In genomic region chr17:80254396-80255241, GRCh38 we compare ENCODE assay signal across 8 cellular contexts. TPM values are rescaled to one million over a fixed set of nuclear protein-coding genes. Genes with fewer than 3 reads are reported as not detected.
DNase-seq lines count a peak whose midpoint lies in the region; ATAC-seq, FAIRE-seq and TF ChIP-seq lines count a peak whose summit lies in the region.

No MANE protein-coding gene starts in this region.

- POLR2A ChIA-PET in HepG2 (lab: Yijun Ruan, JAX): interaction anchor here (0.7 to 1.9 kb wide), 2 partner anchors 9 to 18 kb away, joined by 3 to 8 read pairs; no protein-coding TSS in a partner anchor

- peak overlapping the region; percentile 90 for H3K27ac Mint-ChIP-seq in astrocyte (ENCODE audit: unreplicated experiment)

- H3K27ac ChIP-seq in SK-N-MC: peak overlapping the region; percentile 43; the same call in 1 of the 2 replicates
- peak overlapping the region; percentile 67 for H3K27ac ChIP-seq in astrocyte (ENCODE audit: low read depth, low read length)
- peak overlapping the region; percentile 17 for H3K27ac ChIP-seq in HepG2 (ENCODE audit: extremely low read length, insufficient read depth, low read length)
- peak overlapping the region; percentile 65 for H3K27ac ChIP-seq in suprapubic skin

- WGBS in HepG2 (ENCODE audit: low lambda C conversion rate): 52% methylated on average over 13 of the region's 13 CpGs
- WGBS in suprapubic skin: 54% methylated on average over 13 of the region's 13 CpGs

- intact Hi-C loops in HepG2 (cut with micrococcal nuclease; ENCODE audit: unreplicated experiment): no loop called here

- TF ChIP-seq CTCF in astrocyte (IDR thresholded peaks at IDR 0.05; ENCODE audit: insufficient read depth, low read depth, low read length): no peak
- TF ChIP-seq CTCF in HepG2 (CRISPR knock-in tag; IDR thresholded peaks at IDR 0.05): no peak
- TF ChIP-seq CTCF in suprapubic skin (IDR thresholded peaks at IDR 0.05): no peak

- peak; percentile 72 for FAIRE-seq in astrocyte (lab: Jason Lieb, UNC)
- FAIRE-seq in HepG2 (lab: Jason Lieb, UNC): peak; percentile 85

- no peaks in the 10 kb centered on the region for H3K27me3 Mint-ChIP-seq in astrocyte (ENCODE audit: low read depth, unreplicated experiment)

- H3K9me3 ChIP-seq in SK-N-MC (ENCODE audit: low read depth, low read length) (no peaks in the 10 kb centered on the region), astrocyte (ENCODE audit: insufficient read depth, low read depth, low read length) (no peaks in the 10 kb centered on the region), HepG2 (ENCODE audit: low read length) (no peaks in the 10 kb centered on the region), suprapubic skin (no peaks in the 10 kb centered on the region)

- peak; percentile 58 for ATAC-seq in HepG2

- peaks cover 3% of the 10 kb centered on the region for H3K36me3 Mint-ChIP-seq in astrocyte (ENCODE audit: low read depth, unreplicated experiment)

- peak; percentile 51 for DNase-seq in activated gamma-delta T cell treated with Interleukin-2 at 50 U/mL for 16 hours
- DNase-seq in activated gamma-delta T cell (lab: John Stamatoyannopoulos, UW): no peak
- DNase-seq in HK-2 (ENCODE audit: unreplicated experiment): peak; percentile 88
- DNase-seq in SK-N-MC (ENCODE audit: low read depth, low spot score): no peak
- peak; percentile 92 for DNase-seq in astrocyte (ENCODE audit: low read depth)
- DNase-seq in HepG2 (ENCODE audit: low spot score): peak; percentile 88
- DNase-seq in suprapubic skin (ENCODE audit: low spot score in 2 of 2): no peak
- no peak for DNase-seq in NCI-H2081 treated with DMSO at 0.1 percent for 48 hours (lab: John Stamatoyannopoulos, UW)

- TF ChIP-seq POLR2A in HepG2 (IDR thresholded peaks at IDR 0.05; ENCODE audit: insufficient read depth in 1 of 2, low read depth in 2 of 2, low read length in 2 of 2) (no peak), suprapubic skin (IDR thresholded peaks at IDR 0.05) (no peak)

- H3K79me2 ChIP-seq in astrocyte (ENCODE audit: insufficient read depth, low read length) (no peaks in the 10 kb centered on the region), HepG2 (ENCODE audit: insufficient read depth, low read length) (no peaks in the 10 kb centered on the region)

- H3K4me3 ChIP-seq in SK-N-MC (no peak overlapping the region), astrocyte (ENCODE audit: insufficient read depth, low read depth, low read length) (no peak overlapping the region), HepG2 (replicated peaks in 1 of 3; ENCODE audit: insufficient read depth in 1 of 3, low read depth in 2 of 3, low read length in 3 of 3) (no peak overlapping the region), suprapubic skin (no peak overlapping the region)

- no peaks in the 10 kb centered on the region for H4K20me1 ChIP-seq in astrocyte (ENCODE audit: insufficient read depth, low read length)
- H4K20me1 ChIP-seq in HepG2 (ENCODE audit: insufficient read depth, low read length): no peaks in the 10 kb centered on the region

- H3K27me3 ChIP-seq in astrocyte (ENCODE audit: insufficient read depth, low read length) (no peaks in the 10 kb centered on the region), HepG2 (ENCODE audit: control insufficient read depth in 1 of 2, insufficient read depth in 2 of 2, low read length in 2 of 2) (no peaks in the 10 kb centered on the region), suprapubic skin (no peaks in the 10 kb centered on the region)

- no peak for TF ChIP-seq RAD21 in HepG2 (CRISPR knock-in tag; IDR thresholded peaks at IDR 0.05)

- H2AFZ ChIP-seq in astrocyte (ENCODE audit: low read depth, low read length) (no peak overlapping the region), HepG2 (ENCODE audit: low read length) (no peak overlapping the region)

- CTCF ChIA-PET in HepG2 (lab: Yijun Ruan, JAX; ENCODE audit: low intra/inter-chr PET ratio, low total read pairs): no interaction called here

- H3K9me3 Mint-ChIP-seq in astrocyte (ENCODE audit: unreplicated experiment): no peaks in the 10 kb centered on the region

- no peaks in the 10 kb centered on the region for H3K36me3 ChIP-seq in SK-N-MC (ENCODE audit: insufficient read depth, low read length)
- H3K36me3 ChIP-seq in astrocyte (ENCODE audit: insufficient read depth, low read length): no peaks in the 10 kb centered on the region
- no peaks in the 10 kb centered on the region for H3K36me3 ChIP-seq in HepG2 (replicated peaks in 1 of 2; ENCODE audit: control insufficient read depth in 1 of 2, insufficient read depth in 2 of 2, low read length in 2 of 2)
- peaks cover 10% of the 10 kb centered on the region for H3K36me3 ChIP-seq in suprapubic skin

- peak overlapping the region; percentile 80 for H3K4me2 ChIP-seq in astrocyte (ENCODE audit: low read length)
- peak overlapping the region; percentile 43 for H3K4me2 ChIP-seq in HepG2 (ENCODE audit: low read depth, low read length)

- peaks cover 15% of the 10 kb centered on the region for H3K4me1 Mint-ChIP-seq in astrocyte (ENCODE audit: low read depth, unreplicated experiment)

- H3K9ac ChIP-seq in SK-N-MC (ENCODE audit: insufficient read length) (no peak overlapping the region), astrocyte (ENCODE audit: low read length) (peak overlapping the region; percentile 35), HepG2 (ENCODE audit: insufficient read depth, low read depth, low read length) (no peak overlapping the region)

- BruUV-seq in HepG2 (replicated peaks; lab: Mats Ljungman, UMichigan): no TSS peak

- H3K4me3 Mint-ChIP-seq in astrocyte (ENCODE audit: unreplicated experiment): no peak overlapping the region

- TF ChIP-seq EP300 in HepG2 (IDR thresholded peaks at IDR 0.05; ENCODE audit: low read depth in 2 of 2, low read length in 2 of 2) (peak in 1 of 2 experiments; percentile 79; a peak in 2 of 4 replicates), HepG2 (CRISPR knock-in tag; IDR thresholded peaks at IDR 0.05; ENCODE audit: borderline replicate concordance) (peak; percentile 94), suprapubic skin (IDR thresholded peaks at IDR 0.05) (peak; percentile 13)

- H3K4me1 ChIP-seq in astrocyte (ENCODE audit: insufficient read depth, low read length): peaks cover 7% of the 10 kb centered on the region
- H3K4me1 ChIP-seq in HepG2 (ENCODE audit: insufficient read depth, low read length): peaks cover 28% of the 10 kb centered on the region
- peaks cover 20% of the 10 kb centered on the region for H3K4me1 ChIP-seq in suprapubic skin

- in situ Hi-C loops in HepG2 (cut with HindIII; ENCODE audit: extremely low pct_ligation_motif_present, low pct_unique_long_range_greater_than_20kb): loop anchor here (5.0 kb wide), 1 partner anchor 107 kb away; the partner anchor contains the start of gene EIF4A3

RNA-seq across cellular contexts. Expression of gene RNF213, which starts 6.0 kb away (rescaled TPM):
- total RNA-seq in astrocyte: 120 and 129 TPM in 2 replicates
- total RNA-seq in HepG2 (2016; rRNA removed; fragmentation: Illumina TruSeq; extraction: Trizol): 38.7 and 42.8 TPM in 2 replicates
- 8.0 and 9.3 TPM in 2 replicates for total RNA-seq in HepG2 (2016; cell fraction: cytosol; rRNA removed; fragmentation: Illumina TruSeq; extraction: Trizol; ENCODE audit: low read depth)
- total RNA-seq in HepG2 (2016; cell fraction: insoluble cytoplasmic fraction; rRNA removed; fragmentation: Illumina TruSeq; extraction: Trizol): 36.5 and 38.8 TPM in 2 replicates
- total RNA-seq in HepG2 (2016; cell fraction: membrane; rRNA removed; fragmentation: Illumina TruSeq; extraction: Trizol): 12.8 and 13.4 TPM in 2 replicates
- total RNA-seq in HepG2 (2016; cell fraction: nucleus; rRNA removed; fragmentation: Illumina TruSeq; extraction: Trizol): 57.4 and 57.5 TPM in 2 replicates
- polyA plus RNA-seq in HepG2 (2011; rRNA removed): 38.6 and 44.0 TPM in 2 replicates
- 16.4 and 18.9 TPM in 2 replicates for polyA plus RNA-seq in HepG2 (2011; cell fraction: cytosol; rRNA removed)
- 134 and 171 TPM in 2 replicates for polyA plus RNA-seq in HepG2 (2011; cell fraction: nucleus; rRNA removed)
- 28.2 and 46.6 TPM in 2 replicates for polyA plus RNA-seq in HepG2 (2012)
- polyA plus RNA-seq in HepG2 (2016; cell fraction: cytosol; fragmentation: Illumina TruSeq; extraction: Trizol; ENCODE audit: low read depth): 1.4 and 2.0 TPM in 2 replicates
- polyA plus RNA-seq in HepG2 (2016; cell fraction: insoluble cytoplasmic fraction; fragmentation: Illumina TruSeq; extraction: Trizol; ENCODE audit: low read depth): 23.5 and 27.4 TPM in 2 replicates
- polyA plus RNA-seq in HepG2 (2016; cell fraction: membrane; fragmentation: Illumina TruSeq; extraction: Trizol; ENCODE audit: low read depth): 3.4 and 3.7 TPM in 2 replicates
- 77.8 and 79.2 TPM in 2 replicates for polyA plus RNA-seq in HepG2 (2016; cell fraction: nucleus; fragmentation: Illumina TruSeq; extraction: Trizol; ENCODE audit: insufficient read depth, low read depth)
- polyA minus RNA-seq in HepG2 (2011; rRNA and poly(A)+ RNA removed; ENCODE audit: low replicate concordance): 133 and 148 TPM in 2 replicates
- polyA minus RNA-seq in HepG2 (2011; cell fraction: cytosol; rRNA and poly(A)+ RNA removed): 36.1 and 37.6 TPM in 2 replicates
- polyA minus RNA-seq in HepG2 (2011; cell fraction: nucleus; rRNA and poly(A)+ RNA removed): 108 and 132 TPM in 2 replicates
- 100 to 1,000 TPM in 2 of 4 donors, 10 to 100 TPM in 2; 57.8 to 197 (median 94.1) TPM for total RNA-seq in suprapubic skin

RNA-seq across cellular contexts. Expression of gene SLC26A11, which starts 34.4 kb away (rescaled TPM):
- total RNA-seq in astrocyte: 15.3 and 16.1 TPM in 2 replicates
- 3.1 and 8.7 TPM in 2 replicates for total RNA-seq in HepG2 (2016; rRNA removed; fragmentation: Illumina TruSeq; extraction: Trizol)
- 3.2 and 3.4 TPM in 2 replicates for total RNA-seq in HepG2 (2016; cell fraction: cytosol; rRNA removed; fragmentation: Illumina TruSeq; extraction: Trizol; ENCODE audit: low read depth)
- 3.5 and 11.2 TPM in 2 replicates for total RNA-seq in HepG2 (2016; cell fraction: insoluble cytoplasmic fraction; rRNA removed; fragmentation: Illumina TruSeq; extraction: Trizol)
- total RNA-seq in HepG2 (2016; cell fraction: membrane; rRNA removed; fragmentation: Illumina TruSeq; extraction: Trizol): 3.1 and 3.2 TPM in 2 replicates
- 12.9 and 13.6 TPM in 2 replicates for total RNA-seq in HepG2 (2016; cell fraction: nucleus; rRNA removed; fragmentation: Illumina TruSeq; extraction: Trizol)
- polyA plus RNA-seq in HepG2 (2011; rRNA removed): 13.2 and 21.1 TPM in 2 replicates
- 5.5 and 7.6 TPM in 2 replicates for polyA plus RNA-seq in HepG2 (2011; cell fraction: cytosol; rRNA removed)
- polyA plus RNA-seq in HepG2 (2011; cell fraction: nucleus; rRNA removed): 121 and 146 TPM in 2 replicates
- 7.0 and 18.5 TPM in 2 replicates for polyA plus RNA-seq in HepG2 (2012)
- 0.73 and 1.0 TPM in 2 replicates for polyA plus RNA-seq in HepG2 (2016; cell fraction: cytosol; fragmentation: Illumina TruSeq; extraction: Trizol; ENCODE audit: low read depth)
- 2.8 and 4.4 TPM in 2 replicates for polyA plus RNA-seq in HepG2 (2016; cell fraction: insoluble cytoplasmic fraction; fragmentation: Illumina TruSeq; extraction: Trizol; ENCODE audit: low read depth)
- 1.4 and 2.3 TPM in 2 replicates for polyA plus RNA-seq in HepG2 (2016; cell fraction: membrane; fragmentation: Illumina TruSeq; extraction: Trizol; ENCODE audit: low read depth)
- polyA plus RNA-seq in HepG2 (2016; cell fraction: nucleus; fragmentation: Illumina TruSeq; extraction: Trizol; ENCODE audit: insufficient read depth, low read depth): 29.5 and 32.2 TPM in 2 replicates
- 7.7 and 20.5 TPM in 2 replicates for polyA minus RNA-seq in HepG2 (2011; rRNA and poly(A)+ RNA removed; ENCODE audit: low replicate concordance)
- polyA minus RNA-seq in HepG2 (2011; cell fraction: cytosol; rRNA and poly(A)+ RNA removed): 5.6 and 11.8 TPM in 2 replicates
- 22.4 and 23.0 TPM in 2 replicates for polyA minus RNA-seq in HepG2 (2011; cell fraction: nucleus; rRNA and poly(A)+ RNA removed)
- total RNA-seq in suprapubic skin: 10 to 100 TPM; 14.1 to 38.9 (median 26.5) TPM

RNA-seq across cellular contexts. Expression of gene SGSH, which starts 34.5 kb away (rescaled TPM):
- total RNA-seq in astrocyte (24.0 and 26.0 TPM in 2 replicates), HepG2 (2016; rRNA removed; fragmentation: Illumina TruSeq; extraction: Trizol) (5.5 and 12.2 TPM in 2 replicates), suprapubic skin (10 to 100 TPM; 27.0 to 79.3 (median 31.2) TPM)
- total RNA-seq in HepG2 (2016; cell fraction: cytosol; rRNA removed; fragmentation: Illumina TruSeq; extraction: Trizol; ENCODE audit: low read depth): 4.0 and 6.2 TPM in 2 replicates
- 4.5 and 13.3 TPM in 2 replicates for total RNA-seq in HepG2 (2016; cell fraction: insoluble cytoplasmic fraction; rRNA removed; fragmentation: Illumina TruSeq; extraction: Trizol)
- total RNA-seq in HepG2 (2016; cell fraction: membrane; rRNA removed; fragmentation: Illumina TruSeq; extraction: Trizol): 6.1 and 6.4 TPM in 2 replicates
- 18.5 and 23.9 TPM in 2 replicates for total RNA-seq in HepG2 (2016; cell fraction: nucleus; rRNA removed; fragmentation: Illumina TruSeq; extraction: Trizol)
- polyA plus RNA-seq in HepG2 (2011; rRNA removed): 17.6 and 23.9 TPM in 2 replicates
- 13.7 and 17.1 TPM in 2 replicates for polyA plus RNA-seq in HepG2 (2011; cell fraction: cytosol; rRNA removed)
- 145 and 163 TPM in 2 replicates for polyA plus RNA-seq in HepG2 (2011; cell fraction: nucleus; rRNA removed)
- 21.6 and 30.9 TPM in 2 replicates for polyA plus RNA-seq in HepG2 (2012)
- 3.7 and 4.2 TPM in 2 replicates for polyA plus RNA-seq in HepG2 (2016; cell fraction: cytosol; fragmentation: Illumina TruSeq; extraction: Trizol; ENCODE audit: low read depth)
- polyA plus RNA-seq in HepG2 (2016; cell fraction: insoluble cytoplasmic fraction; fragmentation: Illumina TruSeq; extraction: Trizol; ENCODE audit: low read depth): 7.1 and 11.5 TPM in 2 replicates
- 7.0 and 7.3 TPM in 2 replicates for polyA plus RNA-seq in HepG2 (2016; cell fraction: membrane; fragmentation: Illumina TruSeq; extraction: Trizol; ENCODE audit: low read depth)
- polyA plus RNA-seq in HepG2 (2016; cell fraction: nucleus; fragmentation: Illumina TruSeq; extraction: Trizol; ENCODE audit: insufficient read depth, low read depth): 81.4 and 86.8 TPM in 2 replicates
- polyA minus RNA-seq in HepG2 (2011; rRNA and poly(A)+ RNA removed; ENCODE audit: low replicate concordance): 15.4 and 23.1 TPM in 2 replicates
- polyA minus RNA-seq in HepG2 (2011; cell fraction: cytosol; rRNA and poly(A)+ RNA removed): 15.4 and 18.7 TPM in 2 replicates
- polyA minus RNA-seq in HepG2 (2011; cell fraction: nucleus; rRNA and poly(A)+ RNA removed): 34.1 and 36.2 TPM in 2 replicates

Comparison
In these comparisons a context has a peak if more than half of its experiments do, and no peak if none do; other contexts are left out.
1. DNase-seq: peak in activated gamma-delta T cell treated with Interleukin-2 at 50 U/mL for 16 hours (single experiment), HK-2 (single experiment), astrocyte (single experiment) and HepG2 (single experiment); none in activated gamma-delta T cell (single experiment), SK-N-MC (single experiment), suprapubic skin (0 of 2) and NCI-H2081 treated with DMSO at 0.1 percent for 48 hours (single experiment).
2. H3K27ac ChIP-seq: peak in every context shown above with its lines; median percentile 67 in astrocyte; 65 in suprapubic skin; 43 in SK-N-MC; 17 in HepG2.